Comparison of ENCODE assay signal across 8 cellular contexts in genomic region chr18:21740474-21740723, GRCh38. TPM values are rescaled to one million over a fixed set of nuclear protein-coding genes. Genes with fewer than 3 reads are reported as not detected.
DNase-seq lines count a peak whose midpoint lies in the region; ATAC-seq and TF ChIP-seq lines count a peak whose summit lies in the region.

No MANE protein-coding gene starts in this region.

- H3K9me3 Mint-ChIP-seq in CD4-positive, CD25-positive, alpha-beta regulatory T cell, result peaks cover 0 to 12% (median 2%) of the 10 kb centered on the region in 7 donors

- H3K9ac ChIP-seq in colonic mucosa (ENCODE audit: low read depth in 2 of 2, low read length in 2 of 2), result peak overlapping the region in 1 of 2 donors; percentile 89

- peaks cover 3% of the 10 kb centered on the region for H3K36me3 Mint-ChIP-seq in CD4-positive, CD25-positive, alpha-beta regulatory T cell

- H3K36me3 ChIP-seq in CD4-positive, CD25-positive, alpha-beta regulatory T cell (ENCODE audit: control insufficient read depth, insufficient read depth, low read length), result no peaks in the 10 kb centered on the region
- H3K36me3 ChIP-seq in colonic mucosa, result no peaks in the 10 kb centered on the region
- no peaks in the 10 kb centered on the region for H3K36me3 ChIP-seq in lung (ENCODE audit: control insufficient read depth in 2 of 2, insufficient read depth in 2 of 2, low read length in 2 of 2)

- no peaks in the 10 kb centered on the region for H3K9me3 ChIP-seq in CD4-positive, CD25-positive, alpha-beta regulatory T cell (ENCODE audit: control insufficient read depth in 2 of 2, low read length in 2 of 2)
- H3K9me3 ChIP-seq in colonic mucosa, result no peaks in the 10 kb centered on the region
- no peaks in the 10 kb centered on the region for H3K9me3 ChIP-seq in lung (ENCODE audit: control insufficient read depth in 2 of 2, insufficient read depth in 1 of 2, low read length in 1 of 2)

- 0 to 1% methylated on average over 14 of the region's 14 CpGs for WGBS in lung, 2 donors

- H3K4me3 ChIP-seq in CD4-positive, CD25-positive, alpha-beta regulatory T cell (ENCODE audit: low read depth, low read length), result peak overlapping the region; percentile 80
- H3K4me3 ChIP-seq in colonic mucosa (peak overlapping the region; percentile 88), lung (no peak overlapping the region)

- H3K27me3 ChIP-seq in CD4-positive, CD25-positive, alpha-beta regulatory T cell (ENCODE audit: control insufficient read depth, insufficient read depth, low read length), result no peaks in the 10 kb centered on the region
- H3K27me3 ChIP-seq in colonic mucosa (no peaks in the 10 kb centered on the region), lung (ENCODE audit: control insufficient read depth, insufficient read depth) (no peaks in the 10 kb centered on the region)

- H3K4me1 ChIP-seq in CD4-positive, CD25-positive, alpha-beta regulatory T cell (ENCODE audit: control insufficient read depth, insufficient read depth, low read length, poor library complexity, severe bottlenecking), result peaks cover 43% of the 10 kb centered on the region
- H3K4me1 ChIP-seq in colonic mucosa, result no peaks in the 10 kb centered on the region
- H3K4me1 ChIP-seq in lung (ENCODE audit: control insufficient read depth in 2 of 2, insufficient read depth in 2 of 2, low read length in 2 of 2), result peaks cover 0 to 2% of the 10 kb centered on the region in 2 donors

- intact Hi-C loops in colonic mucosa (cut with DNase I), result loop anchor here (5.0 kb wide), 1 partner anchor 128 kb away; the partner anchor contains the start of gene SNRPD1

- peaks cover 4% of the 10 kb centered on the region for H3K27me3 Mint-ChIP-seq in CD4-positive, CD25-positive, alpha-beta regulatory T cell

- peak overlapping the region; percentile 84 to 97 (median 96) for H3K4me3 Mint-ChIP-seq in CD4-positive, CD25-positive, alpha-beta regulatory T cell

- TF ChIP-seq CTCF in colonic mucosa (IDR thresholded peaks at IDR 0.05), result no peak
- no peak for TF ChIP-seq CTCF in lung (IDR thresholded peaks at IDR 0.05; ENCODE audit: control extremely low read depth, extremely low read depth)

- DNase-seq in CD4-positive, CD25-positive, alpha-beta regulatory T cell, result peak in 2 of 3 donors; percentile 97 to 98
- DNase-seq in T-helper 1 cell (peak; percentile 96 to 98 (median 97)), colonic mucosa (peak; percentile 99), lung (ENCODE audit: low spot score) (peak; percentile 98), NCI-H187 treated with DMSO at 0.1 percent for 48 hours (lab: John Stamatoyannopoulos, UW) (no peak)
- DNase-seq in stimulated activated CD8-positive, alpha-beta memory T cell treated with anti-CD3 and anti-CD28 coated beads, Interleukin-7, amount 100 ng/mL, for 4 hours (ENCODE audit: low read depth in 2 of 2), result peak; percentile 96 to 98

- peaks cover 22 to 56% (median 34%) of the 10 kb centered on the region in 4 donors for H3K4me1 Mint-ChIP-seq in CD4-positive, CD25-positive, alpha-beta regulatory T cell

- H3K27ac ChIP-seq in CD4-positive, CD25-positive, alpha-beta regulatory T cell (ENCODE audit: insufficient read depth, low read length, poor library complexity, severe bottlenecking), result peak overlapping the region; percentile 92
- H3K27ac ChIP-seq in colonic mucosa, result peak overlapping the region; percentile 99
- peak overlapping the region in 1 of 2 donors; percentile 68 for H3K27ac ChIP-seq in lung (ENCODE audit: low read depth in 1 of 2, low read length in 1 of 2)

- peak overlapping the region in 2 of 3 donors; percentile 93 to 96 for H3K27ac Mint-ChIP-seq in CD4-positive, CD25-positive, alpha-beta regulatory T cell

- ATAC-seq in CD4-positive, CD25-positive, alpha-beta regulatory T cell (ENCODE audit: low read depth in 2 of 2), result peak; percentile 97
- ATAC-seq in GM19372 (IDR thresholded peaks at IDR 0.05; ENCODE audit: low read depth, unreplicated experiment) (peak; percentile 91), HG03442 (IDR thresholded peaks at IDR 0.05; ENCODE audit: unreplicated experiment) (peak; percentile 97), lung (ENCODE audit: insufficient read depth, low FRiP score) (peak; percentile 99)

RNA-seq across cellular contexts. Expression of gene MIB1, which starts 0.2 kb away (rescaled TPM):
- total RNA-seq in CD4-positive, CD25-positive, alpha-beta regulatory T cell, result 37.7 TPM
- polyA plus RNA-seq in CD4-positive, CD25-positive, alpha-beta regulatory T cell, result 1 to 10 TPM; 7.3 to 9.9 (median 7.7) TPM
- total RNA-seq in colonic mucosa (10 to 100 TPM; 23.4 to 39.3 TPM), lung (10 to 100 TPM; 25.7 to 62.0 TPM)
- polyA plus RNA-seq in lung, result 1 to 10 TPM; 4.5 to 5.4 TPM

RNA-seq across cellular contexts. Expression of gene ABHD3, which starts 35.8 kb away (rescaled TPM):
- total RNA-seq in CD4-positive, CD25-positive, alpha-beta regulatory T cell, result 57.1 TPM
- polyA plus RNA-seq in CD4-positive, CD25-positive, alpha-beta regulatory T cell, result 10 to 100 TPM; 37.7 to 48.7 (median 44.7) TPM
- total RNA-seq in colonic mucosa (100 to 1,000 TPM in 1 of 2 donors, 10 to 100 TPM in 1; 69.3 to 105 TPM), lung (10 to 100 TPM; 20.8 to 31.3 TPM)
- 10 to 100 TPM; 21.1 to 24.7 TPM for polyA plus RNA-seq in lung
